ENCODE assay signal across 1 cellular context in the genomic region with DNA sequence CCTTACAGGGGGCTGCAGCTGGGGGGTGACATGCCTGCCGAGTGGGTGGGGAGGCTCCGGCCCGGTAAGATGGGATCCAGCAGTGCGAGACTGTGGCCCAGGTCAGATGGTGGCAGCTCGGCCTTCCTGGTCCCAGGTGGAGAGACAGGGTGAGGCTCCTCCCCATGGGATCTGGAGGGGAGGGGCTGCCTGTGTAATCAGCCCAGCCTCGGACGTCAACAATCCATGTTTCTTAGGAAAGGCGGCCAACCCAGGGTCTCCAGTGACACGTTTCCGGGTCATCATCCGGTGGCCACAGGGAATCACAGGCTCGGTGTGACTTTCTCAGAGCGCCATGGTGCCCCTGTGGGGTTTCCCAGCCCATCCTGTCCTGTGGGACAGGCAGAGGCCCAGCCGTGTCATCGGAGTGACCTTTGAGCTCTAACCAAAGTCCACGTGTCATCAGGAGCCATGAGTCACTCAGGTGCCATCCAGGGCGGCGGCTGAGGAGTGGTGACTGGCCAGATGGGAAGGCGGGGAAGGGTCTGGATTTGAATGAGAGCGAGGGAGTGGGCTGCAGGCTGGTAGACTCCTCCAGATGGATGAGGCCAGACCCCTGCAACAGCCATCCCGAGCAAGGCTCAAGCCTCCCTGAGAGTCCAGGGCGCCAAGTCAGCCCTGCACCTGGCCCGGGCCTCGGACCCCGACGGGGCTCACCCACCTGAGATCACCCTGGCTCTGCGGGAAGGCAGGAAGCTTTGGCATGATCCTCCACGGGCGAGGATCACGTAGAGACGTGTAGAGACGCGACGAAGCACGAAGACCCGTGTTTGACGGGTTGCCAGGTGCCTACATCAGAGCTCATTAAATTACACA.
TF ChIP-seq lines count a peak whose summit lies in the region.

No MANE protein-coding gene starts in this region.

TF ChIP-seq in HepG2, 621 proteins besides CTCF, POLR2A, EP300 and RAD21 (continued from another document and continues in another):
- TF ChIP-seq, protein P1, sequence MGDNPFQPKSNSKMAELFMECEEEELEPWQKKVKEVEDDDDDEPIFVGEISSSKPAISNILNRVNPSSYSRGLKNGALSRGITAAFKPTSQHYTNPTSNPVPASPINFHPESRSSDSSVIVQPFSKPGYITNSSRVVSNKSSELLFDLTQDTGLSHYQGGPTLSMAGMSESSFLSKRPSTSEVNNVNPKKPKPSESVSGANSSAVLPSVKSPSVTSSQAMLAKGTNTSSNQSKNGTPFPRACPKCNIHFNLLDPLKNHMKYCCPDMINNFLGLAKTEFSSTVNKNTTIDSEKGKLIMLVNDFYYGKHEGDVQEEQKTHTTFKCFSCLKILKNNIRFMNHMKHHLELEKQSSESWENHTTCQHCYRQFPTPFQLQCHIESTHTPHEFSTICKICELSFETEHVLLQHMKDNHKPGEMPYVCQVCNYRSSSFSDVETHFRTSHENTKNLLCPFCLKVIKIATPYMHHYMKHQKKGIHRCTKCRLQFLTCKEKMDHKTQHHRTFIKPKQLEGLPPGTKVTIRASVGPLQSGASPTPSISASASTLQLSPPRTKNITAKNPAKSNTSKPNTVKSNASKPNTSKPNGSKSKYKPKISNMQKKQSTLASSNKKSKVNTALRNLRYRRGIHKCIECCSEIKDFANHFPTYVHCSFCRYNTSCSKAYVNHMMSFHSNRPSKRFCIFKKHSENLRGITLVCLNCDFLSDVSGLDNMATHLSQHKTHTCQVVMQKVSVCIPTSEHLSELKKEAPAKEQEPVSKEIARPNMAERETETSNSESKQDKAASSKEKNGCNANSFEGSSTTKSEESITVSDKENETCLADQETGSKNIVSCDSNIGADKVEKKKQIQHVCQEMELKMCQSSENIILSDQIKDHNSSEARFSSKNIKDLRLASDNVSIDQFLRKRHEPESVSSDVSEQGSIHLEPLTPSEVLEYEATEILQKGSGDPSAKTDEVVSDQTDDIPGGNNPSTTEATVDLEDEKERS (CRISPR knock-in tag; IDR thresholded peaks at IDR 0.05): peak; percentile 77
- TF ChIP-seq ZSCAN12 (CRISPR knock-in tag; IDR thresholded peaks at IDR 0.05) (0 out of 2 replicates have a peak, but pooled peaks have one; percentile 63), ZFX (CRISPR knock-in tag; IDR thresholded peaks at IDR 0.05; ENCODE audit: low read depth) (peak; percentile 93), NONO (IDR thresholded peaks at IDR 0.05) (no peak), NONO (CRISPR knock-in tag; conservative IDR thresholded peaks at IDR 0.05) (peak; percentile 93), ELF3 (CRISPR knock-in tag; IDR thresholded peaks at IDR 0.05) (peak; percentile 89), TRAFD1 (CRISPR knock-in tag; IDR thresholded peaks at IDR 0.05; ENCODE audit: borderline replicate concordance) (peak; percentile 62; the same call in 1 of the 2 replicates), GMEB2 (CRISPR knock-in tag; IDR thresholded peaks at IDR 0.05; ENCODE audit: low read depth) (no peak), TCF12 (IDR thresholded peaks at IDR 0.05) (no peak), TCF12 (CRISPR knock-in tag; IDR thresholded peaks at IDR 0.05) (no peak; the same call in 1 of the 2 replicates), PPARG (CRISPR knock-in tag; conservative IDR thresholded peaks at IDR 0.05) (peak; percentile 45; the same call in 1 of the 2 replicates), XRCC5 (optimal IDR thresholded peaks at IDR 0.05; ENCODE audit: low read length) (peak; percentile 19), ZNF251 (CRISPR knock-in tag; IDR thresholded peaks at IDR 0.05) (no peak; the same call in 1 of the 2 replicates), FOXJ3 (CRISPR knock-in tag; IDR thresholded peaks at IDR 0.05; ENCODE audit: borderline replicate concordance) (peak; percentile 72; the same call in 1 of the 2 replicates), ZSCAN25 (CRISPR knock-in tag; IDR thresholded peaks at IDR 0.05) (no peak; the same call in 1 of the 2 replicates), HOXA3 (CRISPR knock-in tag; IDR thresholded peaks at IDR 0.05) (peak; percentile 99), ZNF335 (CRISPR knock-in tag; IDR thresholded peaks at IDR 0.05) (peak; percentile 63; the same call in 1 of the 2 replicates), HOXA5 (CRISPR knock-in tag; IDR thresholded peaks at IDR 0.05) (peak; percentile 78; the same call in 1 of the 2 replicates), HOXA7 (CRISPR knock-in tag; IDR thresholded peaks at IDR 0.05) (no peak), CCDC6 (CRISPR knock-in tag; IDR thresholded peaks at IDR 0.05) (peak; percentile 70; the same call in 1 of the 2 replicates), KLF13 (CRISPR knock-in tag; IDR thresholded peaks at IDR 0.05) (no peak; the same call in 1 of the 2 replicates), PRDM10 (CRISPR knock-in tag; IDR thresholded peaks at IDR 0.05; ENCODE audit: low read depth) (0 out of 2 replicates have a peak, but pooled peaks have one; percentile 33), JUNB (CRISPR knock-in tag; IDR thresholded peaks at IDR 0.05; ENCODE audit: borderline replicate concordance) (peak; percentile 98), PHF21A (CRISPR knock-in tag; IDR thresholded peaks at IDR 0.05) (peak; percentile 98), ZFP82 (CRISPR knock-in tag; IDR thresholded peaks at IDR 0.05; ENCODE audit: borderline replicate concordance) (no peak), SUZ12 (IDR thresholded peaks at IDR 0.05; ENCODE audit: low read depth, low read length) (no peak), ZNF577 (CRISPR knock-in tag; IDR thresholded peaks at IDR 0.05; ENCODE audit: borderline replicate concordance, low read depth) (0 out of 2 replicates have a peak, but pooled peaks have one; percentile 66), ZNF605 (CRISPR knock-in tag; IDR thresholded peaks at IDR 0.05) (peak; percentile 88), ZNF704 (CRISPR knock-in tag; IDR thresholded peaks at IDR 0.05; ENCODE audit: borderline replicate concordance) (peak; percentile 93), ZNF670 (CRISPR knock-in tag; IDR thresholded peaks at IDR 0.05; ENCODE audit: borderline replicate concordance) (no peak), ELF1 (CRISPR knock-in tag; IDR thresholded peaks at IDR 0.05) (peak; percentile 82), ZNF230 (CRISPR knock-in tag; IDR thresholded peaks at IDR 0.05) (peak; percentile 50; the same call in 1 of the 2 replicates), RFX3 (CRISPR knock-in tag; IDR thresholded peaks at IDR 0.05) (peak; percentile 19; the same call in 1 of the 2 replicates), ZNF879 (CRISPR knock-in tag; IDR thresholded peaks at IDR 0.05) (0 out of 2 replicates have a peak, but pooled peaks have one; percentile 20), ZNF205 (CRISPR knock-in tag; IDR thresholded peaks at IDR 0.05) (peak; percentile 80; the same call in 1 of the 2 replicates)
- TF ChIP-seq, protein P2, sequence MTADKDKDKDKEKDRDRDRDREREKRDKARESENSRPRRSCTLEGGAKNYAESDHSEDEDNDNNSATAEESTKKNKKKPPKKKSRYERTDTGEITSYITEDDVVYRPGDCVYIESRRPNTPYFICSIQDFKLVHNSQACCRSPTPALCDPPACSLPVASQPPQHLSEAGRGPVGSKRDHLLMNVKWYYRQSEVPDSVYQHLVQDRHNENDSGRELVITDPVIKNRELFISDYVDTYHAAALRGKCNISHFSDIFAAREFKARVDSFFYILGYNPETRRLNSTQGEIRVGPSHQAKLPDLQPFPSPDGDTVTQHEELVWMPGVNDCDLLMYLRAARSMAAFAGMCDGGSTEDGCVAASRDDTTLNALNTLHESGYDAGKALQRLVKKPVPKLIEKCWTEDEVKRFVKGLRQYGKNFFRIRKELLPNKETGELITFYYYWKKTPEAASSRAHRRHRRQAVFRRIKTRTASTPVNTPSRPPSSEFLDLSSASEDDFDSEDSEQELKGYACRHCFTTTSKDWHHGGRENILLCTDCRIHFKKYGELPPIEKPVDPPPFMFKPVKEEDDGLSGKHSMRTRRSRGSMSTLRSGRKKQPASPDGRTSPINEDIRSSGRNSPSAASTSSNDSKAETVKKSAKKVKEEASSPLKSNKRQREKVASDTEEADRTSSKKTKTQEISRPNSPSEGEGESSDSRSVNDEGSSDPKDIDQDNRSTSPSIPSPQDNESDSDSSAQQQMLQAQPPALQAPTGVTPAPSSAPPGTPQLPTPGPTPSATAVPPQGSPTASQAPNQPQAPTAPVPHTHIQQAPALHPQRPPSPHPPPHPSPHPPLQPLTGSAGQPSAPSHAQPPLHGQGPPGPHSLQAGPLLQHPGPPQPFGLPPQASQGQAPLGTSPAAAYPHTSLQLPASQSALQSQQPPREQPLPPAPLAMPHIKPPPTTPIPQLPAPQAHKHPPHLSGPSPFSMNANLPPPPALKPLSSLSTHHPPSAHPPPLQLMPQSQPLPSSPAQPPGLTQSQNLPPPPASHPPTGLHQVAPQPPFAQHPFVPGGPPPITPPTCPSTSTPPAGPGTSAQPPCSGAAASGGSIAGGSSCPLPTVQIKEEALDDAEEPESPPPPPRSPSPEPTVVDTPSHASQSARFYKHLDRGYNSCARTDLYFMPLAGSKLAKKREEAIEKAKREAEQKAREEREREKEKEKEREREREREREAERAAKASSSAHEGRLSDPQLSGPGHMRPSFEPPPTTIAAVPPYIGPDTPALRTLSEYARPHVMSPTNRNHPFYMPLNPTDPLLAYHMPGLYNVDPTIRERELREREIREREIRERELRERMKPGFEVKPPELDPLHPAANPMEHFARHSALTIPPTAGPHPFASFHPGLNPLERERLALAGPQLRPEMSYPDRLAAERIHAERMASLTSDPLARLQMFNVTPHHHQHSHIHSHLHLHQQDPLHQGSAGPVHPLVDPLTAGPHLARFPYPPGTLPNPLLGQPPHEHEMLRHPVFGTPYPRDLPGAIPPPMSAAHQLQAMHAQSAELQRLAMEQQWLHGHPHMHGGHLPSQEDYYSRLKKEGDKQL (CRISPR knock-in tag; IDR thresholded peaks at IDR 0.05; ENCODE audit: low read depth): peak; percentile 56; the same call in 1 of the 2 replicates
- TF ChIP-seq, protein P3, sequence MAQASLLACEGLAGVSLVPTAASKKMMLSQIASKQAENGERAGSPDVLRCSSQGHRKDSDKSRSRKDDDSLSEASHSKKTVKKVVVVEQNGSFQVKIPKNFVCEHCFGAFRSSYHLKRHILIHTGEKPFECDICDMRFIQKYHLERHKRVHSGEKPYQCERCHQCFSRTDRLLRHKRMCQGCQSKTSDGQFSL (CRISPR knock-in tag; IDR thresholded peaks at IDR 0.05): peak; percentile 56; the same call in 1 of the 2 replicates
